9 cellular contexts compared by ENCODE assay signal in the genomic region with DNA sequence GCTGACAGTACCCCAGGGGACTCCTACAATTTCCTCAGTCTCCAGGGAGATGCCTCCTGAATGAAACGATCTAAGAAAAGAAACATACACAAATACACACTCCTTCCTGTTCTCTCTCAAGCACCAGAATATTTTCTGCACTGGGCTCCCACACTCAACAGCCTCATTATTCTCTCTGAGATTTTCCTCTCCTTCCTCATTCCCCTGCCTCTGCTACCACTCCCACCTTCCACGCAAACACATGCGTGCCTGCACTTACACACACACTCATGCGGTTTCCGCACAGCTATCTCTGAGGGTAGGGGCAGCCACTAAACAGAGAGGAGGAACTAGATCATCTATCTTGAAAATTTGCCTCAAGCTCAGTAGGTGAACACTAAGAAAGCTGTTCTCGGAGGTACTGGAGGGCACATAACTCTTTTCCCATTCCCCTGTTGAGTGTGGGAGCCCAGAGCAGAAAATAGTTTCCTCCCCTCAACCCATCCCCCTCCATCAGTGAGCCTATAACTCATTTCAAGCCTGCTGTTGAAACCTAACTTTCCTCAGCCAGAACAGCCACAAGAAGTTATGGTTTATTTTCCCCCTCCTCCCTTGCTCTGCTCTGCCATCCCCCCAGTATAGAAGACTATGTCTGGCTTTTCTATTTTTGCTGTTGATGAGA. TPM values are rescaled to one million over a fixed set of nuclear protein-coding genes. Genes with fewer than 3 reads are reported as not detected.
A peak's percentile ranks its signal among the peaks of the same experiment; 100 is the strongest.
DNase-seq lines count a peak whose midpoint lies in the region; ATAC-seq and TF ChIP-seq lines count a peak whose summit lies in the region.
"Had no signal": no experiment of that assay in that cellular context is flagged by ENCODE, and none has a peak within 500 bp of the region (broad histone marks: within the 10 kb centered on the region; RNA-seq: fewer than 3 reads in every experiment).

No MANE protein-coding gene starts in this region.

- H3K4me1 ChIP-seq in thyroid gland, result no peaks in the 10 kb centered on the region

- peak; percentile 88 for ATAC-seq in HG02642 (IDR thresholded peaks at IDR 0.05; ENCODE audit: poor library complexity, unreplicated experiment)

- no peaks in the 10 kb centered on the region for H3K36me3 ChIP-seq in thyroid gland

- H3K9me3 ChIP-seq in thyroid gland, result no peaks in the 10 kb centered on the region

- intact Hi-C loops in thyroid gland (cut with DNase I), result no loop called here

- TF ChIP-seq POLR2A in thyroid gland (IDR thresholded peaks at IDR 0.05), result no peak

- H3K4me3 ChIP-seq in skeletal muscle cell (ENCODE audit: low read depth, low read length) (peak overlapping the region; percentile 1), thyroid gland (replicated peaks in 1 of 3) (no peak overlapping the region)

- H3K27me3 ChIP-seq in thyroid gland, result no peaks in the 10 kb centered on the region

- peak; percentile 39 for DNase-seq in activated CD4-positive, alpha-beta T cell treated with anti-CD3 and anti-CD28 coated beads for 48 hours
- no peak for DNase-seq in activated CD4-positive, alpha-beta T cell treated with anti-CD3 and anti-CD28 coated beads for 1 hour
- DNase-seq in NOMO-1 (lab: John Stamatoyannopoulos, UW; ENCODE audit: unreplicated experiment in 2 of 2) (peak; percentile 92 to 94), caudate nucleus (lab: John Stamatoyannopoulos, UW) (peak in 15 of 61 donors; percentile 7 to 54 (median 26)), skeletal muscle cell (ENCODE audit: low read depth) (peak; percentile 75), thyroid gland (no peak), SW480 (ENCODE audit: low spot score) (no peak)

- peak overlapping the region; percentile 81 for H3K27ac ChIP-seq in caudate nucleus (ENCODE audit: low read depth, low read length)
- no peak overlapping the region for H3K27ac ChIP-seq in thyroid gland
- H3K27ac ChIP-seq: VCaP had no signal

- TF ChIP-seq CTCF in thyroid gland (IDR thresholded peaks at IDR 0.05), result no peak

- 42 to 49% methylated on average over 6 of the region's 6 CpGs for WGBS in thyroid gland, 2 donors

RNA-seq across cellular contexts. Expression of a gene that starts 30.5 kb away (rescaled TPM):
- total RNA-seq in thyroid gland, result 10 to 100 TPM; 23.3 to 65.0 (median 31.2) TPM

Comparison
In these comparisons a context has a peak if more than half of its experiments do, and no peak if none do; other contexts are left out.
1. DNase-seq: peak in activated CD4-positive, alpha-beta T cell treated with anti-CD3 and anti-CD28 coated beads for 48 hours (single experiment), NOMO-1 (2 of 2) and skeletal muscle cell (single experiment); none in activated CD4-positive, alpha-beta T cell treated with anti-CD3 and anti-CD28 coated beads for 1 hour (single experiment), thyroid gland (0 of 2) and SW480 (single experiment).